ENCODE assay signal across 31 cellular contexts in the genomic region with DNA sequence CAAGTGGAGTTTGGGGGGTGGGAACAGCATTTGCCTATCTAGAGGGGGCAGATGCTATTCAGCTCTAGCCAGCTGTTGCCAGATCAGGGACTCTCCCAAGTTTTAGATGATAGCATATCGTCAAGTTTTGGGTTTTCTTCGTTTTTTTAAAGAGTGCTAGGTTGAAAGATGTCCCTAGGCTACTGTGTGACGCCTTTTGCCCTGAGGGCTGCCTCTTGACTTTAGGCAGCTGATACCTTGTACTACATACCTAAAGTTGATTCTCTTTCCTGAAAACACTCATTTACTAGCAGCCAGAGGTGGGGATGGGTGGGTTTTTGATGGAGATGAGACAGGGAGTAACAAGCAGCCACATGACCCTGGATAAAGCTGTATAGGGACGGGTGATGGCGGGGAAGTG.
"Had no signal": no experiment of that assay in that cellular context is flagged by ENCODE, and none has a peak within 500 bp of the region (broad histone marks: within the 10 kb centered on the region; RNA-seq: fewer than 3 reads in every experiment).

No MANE protein-coding gene starts in this region.

- H3K4me1 ChIP-seq: adrenal gland had no signal

- H3K4me3 ChIP-seq: adrenal gland, body of pancreas, breast epithelium had no signal

- H3K9me3 ChIP-seq: adrenal gland, body of pancreas, breast epithelium had no signal

- H3K27ac ChIP-seq: adrenal gland, body of pancreas, brain microvascular endothelial cell, breast epithelium, VCaP had no signal

- ATAC-seq: activated CD8-positive, alpha-beta T cell treated with anti-CD3 and anti-CD28 coated beads for 36 hours; activated naive CD4-positive, alpha-beta T cell treated with anti-CD3 and anti-CD28 coated beads, Interleukin-2, amount 50 U/mL, for 72 hours; activated T-cell treated with anti-CD3 and anti-CD28 coated beads, Interleukin-2, amount 50 U/mL, for 4 hours; activated T-cell treated with anti-CD3 and anti-CD28 coated beads, Interleukin-2, amount 50 U/mL, for 72 hours; activated T-helper 17 cell treated with anti-CD3 and anti-CD28 coated beads, Interleukin-2, amount 50 U/mL, for 72 hours; body of pancreas had no signal

- H3K36me3 ChIP-seq: adrenal gland, brain microvascular endothelial cell, breast epithelium had no signal

- DNase-seq: activated B cell treated with CpG ODN at 0.5 μM for 24 hours; activated CD4-positive, alpha-beta memory T cell treated with anti-CD3 and anti-CD28 coated beads for 36 hours; activated CD4-positive, alpha-beta T cell treated with anti-CD3 and anti-CD28 coated beads for 4 hours; activated CD4-positive, alpha-beta T cell treated with anti-CD3 and anti-CD28 coated beads, Interleukin-2, amount 10 ng/mL, durations not matched to agents 24 days and 14 days; activated CD4-positive, alpha-beta T cell treated with anti-CD3 and anti-CD28 coated beads, Interleukin-2, amount 50 U/mL, for 1 hour; activated CD4-positive, alpha-beta T cell treated with anti-CD3 and anti-CD28 coated beads, Interleukin-2, amount 50 U/mL, for 4 hours; activated CD4-positive, CD25-positive, alpha-beta regulatory T cell treated with anti-CD3 and anti-CD28 coated beads, Interleukin-2, amount 50 U/mL, for 72 hours; activated CD8-positive, alpha-beta memory T cell treated with anti-CD3 and anti-CD28 coated beads, Interleukin-2, amount 50 U/mL, for 4 hours; activated CD8-positive, alpha-beta T cell treated with anti-CD3 and anti-CD28 coated beads for 36 hours; activated effector memory CD4-positive, alpha-beta T cell treated with anti-CD3 and anti-CD28 coated beads, Interleukin-2, amount 50 U/mL, for 16 hours; activated gamma-delta T cell treated with Interleukin-2 at 50 U/mL for 16 hours; activated naive CD4-positive, alpha-beta T cell; activated naive CD4-positive, alpha-beta T cell treated with anti-CD3 and anti-CD28 coated beads for 36 hours; activated naive CD4-positive, alpha-beta T cell treated with anti-CD3 and anti-CD28 coated beads, Interleukin-2, amount 50 U/mL, for 16 hours; activated naive CD8-positive, alpha-beta T cell treated with anti-CD3 and anti-CD28 coated beads for 36 hours; activated T-cell treated with anti-CD3 and anti-CD28 coated beads for 4 hours; activated T-cell treated with anti-CD3 and anti-CD28 coated beads, Interleukin-2, amount 50 U/mL, for 1 hour; activated T-cell treated with anti-CD3 and anti-CD28 coated beads, Interleukin-2, amount 50 U/mL, for 4 hours; activated T-cell treated with anti-CD3 and anti-CD28 coated beads, Interleukin-2, amount 50 U/mL, for 72 hours; adrenal gland; amniotic stem cell; aorta; body of pancreas; brain microvascular endothelial cell; central memory CD4-positive, alpha-beta T cell; T-helper 2 cell; T-helper 9 cell had no signal

- H3K27me3 ChIP-seq: adrenal gland, body of pancreas, brain microvascular endothelial cell, breast epithelium had no signal
